In the genomic region with DNA sequence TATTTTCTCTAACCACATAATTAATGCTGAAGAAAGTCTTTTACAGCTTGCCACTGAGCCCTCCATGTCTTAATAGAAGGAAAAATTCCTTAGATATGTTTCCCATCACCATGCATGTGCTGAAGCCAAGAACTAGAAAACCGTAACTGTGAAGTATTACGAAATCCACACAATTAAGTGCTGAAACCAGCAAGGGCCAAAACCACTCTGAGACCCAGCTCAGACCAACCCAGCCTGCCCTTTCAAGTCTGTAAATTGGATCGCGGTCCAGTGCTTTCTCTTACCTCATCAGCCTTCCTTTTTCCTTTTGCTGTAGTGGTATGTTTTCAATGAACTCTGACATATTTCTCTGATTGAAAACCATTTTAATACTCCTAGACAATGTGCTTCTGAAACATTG, we compare ENCODE assay signal across 3 cellular contexts.
TF ChIP-seq lines count a peak whose summit lies in the region.

No MANE protein-coding gene starts in this region.

TF ChIP-seq in H1, 55 proteins besides CTCF, POLR2A, EP300 and RAD21:
- TF ChIP-seq EGR1 (IDR thresholded peaks at IDR 0.05; ENCODE audit: borderline replicate concordance, low read depth, low read length) = no peak
- peak; percentile 33; the same call in 1 of the 2 replicates for TF ChIP-seq CEBPB (IDR thresholded peaks at IDR 0.05; ENCODE audit: low read depth, low read length)
- TF ChIP-seq JUND (IDR thresholded peaks at IDR 0.05; ENCODE audit: low read length) = no peak
TF ChIP-seq in H1: peak in this region for 1.

TF ChIP-seq in HepG2, 621 proteins besides CTCF, POLR2A, EP300 and RAD21:
- TF ChIP-seq CEBPB (IDR thresholded peaks at IDR 0.05; ENCODE audit: borderline replicate concordance, low read depth, low read length) = peak; percentile 42; the same call in 1 of the 2 replicates
- no peak for TF ChIP-seq ZNF891 (CRISPR knock-in tag; IDR thresholded peaks at IDR 0.05)

TF ChIP-seq in GM23338, 12 proteins besides CTCF, POLR2A, EP300 and RAD21:
- TF ChIP-seq CREB1 (CRISPR knock-in tag; IDR thresholded peaks at IDR 0.05; ENCODE audit: low read depth) = no peak
- TF ChIP-seq EZH2 (IDR thresholded peaks at IDR 0.05; ENCODE audit: low read depth, unreplicated experiment) = no peak
- TF ChIP-seq NANOG (IDR thresholded peaks at IDR 0.05; ENCODE audit: borderline replicate concordance) = no peak
